15 cellular contexts compared by ENCODE assay signal in the genomic region with DNA sequence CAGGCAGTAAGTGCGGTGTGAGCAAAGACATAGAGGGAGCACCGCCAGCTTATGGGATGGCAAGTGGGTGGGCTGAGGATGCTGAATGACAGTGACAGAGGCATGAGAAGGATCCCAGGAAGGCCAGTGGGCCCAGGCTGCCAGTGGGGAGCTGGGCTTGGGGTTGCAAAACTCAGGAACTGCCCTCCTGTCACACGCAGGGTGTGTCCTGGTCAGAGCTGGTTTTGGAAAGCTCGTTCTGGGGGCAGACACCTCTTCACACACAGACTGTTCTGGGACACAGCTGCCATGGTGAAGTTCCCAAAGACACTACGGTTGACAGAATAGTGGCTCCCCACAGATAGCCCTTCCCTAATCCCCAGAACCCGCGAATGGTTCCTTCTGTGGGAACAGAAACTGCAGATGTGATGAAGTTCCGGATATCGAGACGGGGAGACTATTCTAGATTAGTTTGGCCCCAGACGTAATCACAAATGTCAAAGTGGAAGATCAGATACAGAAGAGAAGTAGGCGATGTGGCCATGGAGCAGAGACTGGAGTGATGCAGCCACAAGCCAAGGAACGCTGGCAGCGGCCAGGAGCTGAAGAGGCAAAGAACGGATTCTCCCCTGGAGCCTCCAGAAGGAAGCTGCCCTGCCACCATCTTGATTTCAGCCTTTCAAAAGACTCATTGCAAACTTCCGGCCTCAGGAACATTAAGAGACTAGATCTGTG.
DNase-seq lines count a peak whose midpoint lies in the region; ATAC-seq and TF ChIP-seq lines count a peak whose summit lies in the region.
"Had no signal": no experiment of that assay in that cellular context is flagged by ENCODE, and none has a peak within 500 bp of the region (broad histone marks: within the 10 kb centered on the region; RNA-seq: fewer than 3 reads in every experiment).

No MANE protein-coding gene starts in this region.

- H3K4me1 ChIP-seq in lung (ENCODE audit: control insufficient read depth in 2 of 2, insufficient read depth in 2 of 2, low read length in 2 of 2) (peaks cover 0 to 9% of the 10 kb centered on the region in 2 donors), SJCRH30 (no peaks in the 10 kb centered on the region)

- no peak overlapping the region for H3K4me3 ChIP-seq in H7 (ENCODE audit: insufficient read depth, low read depth, low read length)
- H3K4me3 ChIP-seq in lung, result no peak overlapping the region
- no peak overlapping the region for H3K4me3 ChIP-seq in SJCRH30

- H3K27ac ChIP-seq in lung (ENCODE audit: low read depth in 1 of 2, low read length in 1 of 2) (no peak overlapping the region), SJCRH30 (no peak overlapping the region)

- peak overlapping the region; percentile 57 for H3K27ac Mint-ChIP-seq in chondrocyte (ENCODE audit: unreplicated experiment)
- H3K27ac Mint-ChIP-seq in osteocyte (ENCODE audit: unreplicated experiment), result no peak overlapping the region
- H3K27ac Mint-ChIP-seq: B cell; CD4-positive, alpha-beta memory T cell had no signal

- DNase-seq in H7, result peak; percentile 26
- DNase-seq in chondrocyte (ENCODE audit: low spot score), result no peak
- DNase-seq in lung (ENCODE audit: low spot score), result peak; percentile 27
- peak; percentile 56 for DNase-seq in osteocyte (ENCODE audit: extremely low spot score, unreplicated experiment)
- DNase-seq in NCI-H345 treated with DMSO at 0.1 percent for 48 hours (lab: John Stamatoyannopoulos, UW; ENCODE audit: unreplicated experiment), result no peak
- DNase-seq in NCI-H748 treated with DMSO at 0.1 percent for 48 hours (lab: John Stamatoyannopoulos, UW), result no peak
- DNase-seq in SIG-M5 treated with dmso at 0.1 percent for 504 hours (lab: John Stamatoyannopoulos, UW; ENCODE audit: unreplicated experiment), result no peak
- DNase-seq in SJCRH30, result no peak
- DNase-seq: CD4-positive, alpha-beta memory T cell; DMS79; HCEC 1CT; NCI-H1436 treated with DMSO at 0.1 percent for 48 hours; NCI-H2081; NCI-H524 treated with DMSO at 0.1 percent for 48 hours had no signal

- H3K27me3 Mint-ChIP-seq in chondrocyte (ENCODE audit: low read depth) (peaks cover 5% of the 10 kb centered on the region), osteocyte (ENCODE audit: unreplicated experiment) (no peaks in the 10 kb centered on the region)

- H3K36me3 ChIP-seq in H7 (replicated peaks; ENCODE audit: control insufficient read depth, insufficient read depth, low read length), result no peaks in the 10 kb centered on the region
- H3K36me3 ChIP-seq in lung (ENCODE audit: control insufficient read depth in 2 of 2, insufficient read depth in 2 of 2, low read length in 2 of 2), result no peaks in the 10 kb centered on the region
- H3K36me3 ChIP-seq in SJCRH30, result no peaks in the 10 kb centered on the region

- H3K9me3 Mint-ChIP-seq in chondrocyte (ENCODE audit: low read depth), result peaks cover 6% of the 10 kb centered on the region
- H3K9me3 Mint-ChIP-seq in osteocyte (ENCODE audit: unreplicated experiment), result peaks cover 8% of the 10 kb centered on the region

- no peak overlapping the region for H3K4me3 Mint-ChIP-seq in chondrocyte (ENCODE audit: unreplicated experiment)
- H3K4me3 Mint-ChIP-seq in osteocyte (ENCODE audit: unreplicated experiment), result no peak overlapping the region
- H3K4me3 Mint-ChIP-seq: B cell; CD4-positive, alpha-beta memory T cell had no signal

- WGBS in lung, 2 donors, result 89 to 92% methylated on average over 16 of the region's 16 CpGs

- TF ChIP-seq CTCF in chondrocyte (IDR thresholded peaks at IDR 0.05) (no peak), lung (IDR thresholded peaks at IDR 0.05; ENCODE audit: control extremely low read depth, extremely low read depth) (no peak), osteocyte (IDR thresholded peaks at IDR 0.05) (no peak)

- no peaks in the 10 kb centered on the region for H3K9me3 ChIP-seq in lung (ENCODE audit: control insufficient read depth in 2 of 2, insufficient read depth in 1 of 2, low read length in 1 of 2)
- no peaks in the 10 kb centered on the region for H3K9me3 ChIP-seq in SJCRH30 (replicated peaks)

- H3K27me3 ChIP-seq in H7 (ENCODE audit: control insufficient read depth, insufficient read depth, low read length) (no peaks in the 10 kb centered on the region), lung (ENCODE audit: control insufficient read depth, insufficient read depth) (no peaks in the 10 kb centered on the region), SJCRH30 (no peaks in the 10 kb centered on the region)

- H3K36me3 Mint-ChIP-seq in chondrocyte (ENCODE audit: low read depth) (peaks cover 3% of the 10 kb centered on the region), osteocyte (ENCODE audit: unreplicated experiment) (no peaks in the 10 kb centered on the region)
- H3K36me3 Mint-ChIP-seq: CD4-positive, alpha-beta memory T cell had no signal

- no peak for ATAC-seq in lung (ENCODE audit: insufficient read depth, low FRiP score)

- H3K4me1 Mint-ChIP-seq in chondrocyte (ENCODE audit: low read depth) (peaks cover 8% of the 10 kb centered on the region), osteocyte (ENCODE audit: unreplicated experiment) (no peaks in the 10 kb centered on the region)
- H3K4me1 Mint-ChIP-seq: B cell; CD4-positive, alpha-beta memory T cell had no signal

Comparison
In these comparisons a context has a peak if more than half of its experiments do, and no peak if none do; other contexts are left out.
1. DNase-seq: peak in H7 (single experiment), lung (single experiment) and osteocyte (single experiment); none in chondrocyte (single experiment), NCI-H345 treated with DMSO at 0.1 percent for 48 hours (single experiment), NCI-H748 treated with DMSO at 0.1 percent for 48 hours (single experiment), SIG-M5 treated with dmso at 0.1 percent for 504 hours (single experiment) and SJCRH30 (0 of 2).